ENCODE assay signal across 7 cellular contexts in the genomic region with DNA sequence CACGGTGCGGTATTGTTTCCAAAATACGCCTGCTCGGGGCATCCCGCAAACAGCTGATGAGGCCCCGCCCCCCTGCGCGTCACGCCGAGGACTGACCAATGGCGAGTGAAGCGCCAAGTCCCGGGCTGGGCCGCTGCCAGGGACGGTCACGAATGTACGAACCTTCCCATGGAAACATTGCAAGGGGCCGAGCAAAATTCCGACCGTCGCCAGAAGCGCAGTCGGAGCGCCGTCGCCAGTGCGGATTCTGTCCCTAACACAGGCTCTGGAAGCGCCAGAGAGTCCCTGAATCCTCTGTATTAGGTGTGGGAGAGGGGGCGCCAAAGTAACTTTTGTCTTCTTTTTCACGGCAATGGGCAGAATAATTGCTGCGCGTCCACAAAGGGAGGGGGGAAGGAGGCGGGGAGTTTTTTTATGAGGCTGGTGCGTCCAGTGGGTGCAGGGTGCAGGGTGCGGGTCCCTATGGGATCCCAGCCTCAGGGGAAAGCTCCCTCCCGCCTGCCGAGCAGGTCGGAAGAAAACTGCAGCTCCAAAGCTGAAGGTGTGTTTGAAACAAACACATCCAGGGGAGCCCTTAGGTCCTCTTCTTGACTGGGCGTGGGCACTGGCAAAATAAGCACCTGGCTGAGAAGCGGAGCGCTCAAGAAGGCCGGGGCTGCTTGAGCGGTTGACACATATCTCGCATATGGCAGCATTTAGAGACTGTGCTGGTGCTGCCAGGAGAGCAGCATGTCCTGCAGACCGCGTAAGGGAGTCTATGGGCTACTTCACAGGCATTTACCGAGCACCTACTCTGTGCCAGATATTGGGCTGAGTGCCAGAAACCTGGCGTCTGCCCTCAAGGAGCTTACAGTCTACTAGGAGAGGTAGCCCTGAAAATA. TPM values are rescaled to one million over a fixed set of nuclear protein-coding genes. Genes with fewer than 3 reads are reported as not detected.
DNase-seq lines count a peak whose midpoint lies in the region; ATAC-seq, FAIRE-seq and TF ChIP-seq lines count a peak whose summit lies in the region.

A gene with protein sequence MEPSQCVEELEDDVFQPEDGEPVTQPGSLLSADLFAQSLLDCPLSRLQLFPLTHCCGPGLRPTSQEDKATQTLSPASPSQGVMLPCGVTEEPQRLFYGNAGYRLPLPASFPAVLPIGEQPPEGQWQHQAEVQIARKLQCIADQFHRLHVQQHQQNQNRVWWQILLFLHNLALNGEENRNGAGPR (minus strand): TSS at position 25 of the 881 bp plus-strand sequence. CDS start 2,793 bp downstream, outside the sequence.

- no peaks in the 10 kb centered on the region for H3K27me3 ChIP-seq in GM12878 (replicated peaks in 1 of 2; ENCODE audit: control insufficient read depth in 2 of 2, insufficient read depth in 2 of 2, low read length in 1 of 2)

- peak; percentile 33 for TF ChIP-seq RAD21 in GM12878 (IDR thresholded peaks at IDR 0.05; ENCODE audit: insufficient read depth, low read depth, low read length)

- peak; percentile 69 for FAIRE-seq in GM12878 (lab: Jason Lieb, UNC)

- TF ChIP-seq EP300 in GM12878 (IDR thresholded peaks at IDR 0.05; ENCODE audit: borderline replicate concordance in 1 of 2, control insufficient read depth in 1 of 2, low read depth in 2 of 2, low read length in 2 of 2) = 0 out of 4 replicates have a peak, but pooled peaks of 1 of the 2 experiments have one; percentile 21

- intact Hi-C loops in GM12878 (cut with micrococcal nuclease; ENCODE audit: unreplicated experiment) = loop anchor here (2.0 to 10.0 kb wide), 4 partner anchors 52 to 322 kb away; partner anchors contain the start of genes BUB1B and EIF2AK4
- intact Hi-C loops in sciatic nerve (cut with DNase I) = no loop called here

- ATAC-seq in GM18505 (IDR thresholded peaks at IDR 0.05; ENCODE audit: unreplicated experiment) (peak; percentile 59), HG03025 (IDR thresholded peaks at IDR 0.05; ENCODE audit: low FRiP score, unreplicated experiment) (peak; percentile 51), GM12878 (peak; percentile 60), sciatic nerve (peak; percentile 87)

- TF ChIP-seq CTCF in GM12878 (IDR thresholded peaks at IDR 0.05 in 2 of 3, conservative IDR thresholded peaks at IDR 0.05 in 1 of 3; ENCODE audit: control insufficient read depth in 2 of 3, extremely low read depth in 1 of 3, insufficient read depth in 1 of 3, low read depth in 3 of 3, low read length in 3 of 3) = peak in 2 of 3 experiments; percentile 19 to 39; a peak in 3 of 6 replicates

- RAD21 ChIA-PET in GM12878 (lab: Charles Lee; ENCODE audit: unreplicated experiment) = interaction anchor here (0.7 to 24.6 kb wide), 9 partner anchors 12 to 164 kb away, joined by 3 to 903 read pairs (median 76); partner anchors contain the start of genes BUB1B and SRP14

- no TSS peak for BruUV-seq in GM12878 (replicated peaks; lab: Mats Ljungman, UMichigan)

- CTCF ChIA-PET in GM12878 (lab: Yijun Ruan, JAX) = interaction anchor here (0.7 to 19.0 kb wide), 9 partner anchors 13 to 171 kb away, joined by 3 to 776 read pairs (median 29); partner anchors contain the start of genes BUB1B and SRP14

- no peaks in the 10 kb centered on the region for H4K20me1 ChIP-seq in GM12878 (ENCODE audit: control insufficient read depth, insufficient read depth)

- in situ Hi-C loops in GM12878 (cut with MboI) = loop anchor here (10.0 kb wide), 3 partner anchors 54 to 324 kb away; partner anchors contain the start of genes EIF2AK4 and FSIP1

- H3K9me3 ChIP-seq in GM12878 (replicated peaks; ENCODE audit: control insufficient read depth, insufficient read depth, low read length) = no peaks in the 10 kb centered on the region

- H3K4me1 ChIP-seq in GM12878 (ENCODE audit: control insufficient read depth, insufficient read depth, low read length) = peaks cover 54% of the 10 kb centered on the region

- H3K9ac ChIP-seq in GM12878 (ENCODE audit: control insufficient read depth, insufficient read depth, low read length) = peak within 1 kb of the TSS; percentile 74

- peaks cover 21% of the 10 kb centered on the region for H3K79me2 ChIP-seq in GM12878 (ENCODE audit: control insufficient read depth, insufficient read depth, low read length)

- H3K4me3 ChIP-seq in GM12878 = peak within 1 kb of the TSS; percentile 73

- peak within 1 kb of the TSS; percentile 96 for H3K4me2 ChIP-seq in GM12878 (ENCODE audit: control insufficient read depth, insufficient read depth)

- WGBS in GM12878 (ENCODE audit: insufficient coverage, insufficient replicate concordance, low lambda C conversion rate, missing lambda C conversion rate) = 10% methylated on average over 48 of the region's 48 CpGs

- TF ChIP-seq POLR2A in GM18505 (IDR thresholded peaks at IDR 0.05; ENCODE audit: borderline replicate concordance, extremely low read depth, insufficient read depth, insufficient read length) = peak; percentile 61
- peak; percentile 49; the same call in 1 of the 2 replicates for TF ChIP-seq POLR2A in GM12878 (IDR thresholded peaks at IDR 0.05; ENCODE audit: low read depth, low read length)

- POLR2A ChIA-PET in GM12878 (lab: Charles Lee) = interaction anchor here (0.5 to 17.1 kb wide), 7 partner anchors 11 to 69 kb away, joined by 3 to 307 read pairs (median 25); partner anchors contain the start of genes BUB1B and SRP14

- H3K36me3 ChIP-seq in GM12878 (ENCODE audit: control insufficient read depth in 2 of 2, insufficient read depth in 2 of 2, low read length in 1 of 2) = no peaks in the 10 kb centered on the region

- H2AFZ ChIP-seq in GM12878 (ENCODE audit: control insufficient read depth, low read depth, low read length) = peak within 1 kb of the TSS; percentile 84

- H3K27ac ChIP-seq in GM12878 (ENCODE audit: control insufficient read depth, insufficient read depth) = peak within 1 kb of the TSS; percentile 96

- SMC1A ChIA-PET in GM12878 (lab: Charles Lee; ENCODE audit: uncharacterized antibody, unreplicated experiment) = interaction anchor here (0.9 to 29.7 kb wide), 8 partner anchors 12 to 102 kb away, joined by 3 to 1082 read pairs (median 4); partner anchors contain the start of genes BUB1B and SRP14

- DNase-seq in NCI-H2081 (lab: John Stamatoyannopoulos, UW) (peak; percentile 97 to 99), T1000 (lab: John Stamatoyannopoulos, UW) (peak; percentile 95), GM12878 (ENCODE audit: low read depth, low spot score) (peak; percentile 84), iPS DF 19.7 (ENCODE audit: low read depth, low spot score) (peak; percentile 98), sciatic nerve (ENCODE audit: low spot score) (peak; percentile 100)

TF ChIP-seq in GM12878, 131 proteins besides CTCF, POLR2A, EP300 and RAD21 (continues in another document):
- no peak for TF ChIP-seq SIX5 (IDR thresholded peaks at IDR 0.05; ENCODE audit: low read depth, low read length, severe bottlenecking)
- no peak for TF ChIP-seq E2F8 (IDR thresholded peaks at IDR 0.05; ENCODE audit: low read depth, partially characterized antibody)
- peak; percentile 87 for TF ChIP-seq YY1 (IDR thresholded peaks at IDR 0.05; ENCODE audit: low read depth, low read length)
- no peak for TF ChIP-seq CREB1 (IDR thresholded peaks at IDR 0.05; ENCODE audit: low read depth)
- TF ChIP-seq SREBF1 (IDR thresholded peaks at IDR 0.05; ENCODE audit: low read length) = no peak
- peak; percentile 41 to 77; a peak in 2 of 4 replicates for TF ChIP-seq BHLHE40 (IDR thresholded peaks at IDR 0.05; ENCODE audit: borderline replicate concordance in 1 of 2, low read depth in 2 of 2, low read length in 1 of 2)
- TF ChIP-seq SMARCA5 (IDR thresholded peaks at IDR 0.05) = no peak
- no peak for TF ChIP-seq MTA3 (IDR thresholded peaks at IDR 0.05; ENCODE audit: borderline replicate concordance, low read length)
- no peak for TF ChIP-seq NFIC (IDR thresholded peaks at IDR 0.05; ENCODE audit: low read depth, low read length)
- TF ChIP-seq NR2C1 (IDR thresholded peaks at IDR 0.05) = no peak
- no peak for TF ChIP-seq SPI1 (IDR thresholded peaks at IDR 0.05; ENCODE audit: borderline replicate concordance, insufficient read depth, low read depth, low read length)

RNA-seq across cellular contexts. Expression of the gene that starts here (rescaled TPM):
- total RNA-seq in GM12878 (2013; cell fraction: nucleolus; rRNA removed) = 43.4 and 50.5 TPM in 2 replicates
- total RNA-seq in GM12878 (2014; rRNA removed) = 17.3 and 19.2 TPM in 2 replicates
- 16.4 and 20.1 TPM in 2 replicates for total RNA-seq in GM12878 (2014; rRNA removed; fragmentation: Illumina TruSeq; extraction: Trizol)
- total RNA-seq in GM12878 (2021) = 34.9 and 35.7 TPM in 2 replicates
- polyA plus RNA-seq in GM12878 (2011; ENCODE audit: low read depth) = 20.0 TPM
- polyA plus RNA-seq in GM12878 (2011; rRNA removed) = 14.7 and 22.1 TPM in 2 replicates
- polyA plus RNA-seq in GM12878 (2011; cell fraction: cytosol; rRNA removed) = 27.1 and 27.9 TPM in 2 replicates
- polyA plus RNA-seq in GM12878 (2011; cell fraction: nucleus; rRNA removed) = 24.6 and 24.9 TPM in 2 replicates
- polyA plus RNA-seq in GM12878 (2012) = 26.9 and 30.0 TPM in 2 replicates
- 17.4 and 23.8 TPM in 2 replicates for polyA plus RNA-seq in GM12878 (2014; fragmentation: Illumina TruSeq; extraction: Trizol)
- 1 to 10 TPM in 1 of 2 experiments, under 1 TPM in 1; 0.82 to 1.3 TPM for polyA plus RNA-seq in GM12878 (2014; fragmentation: Nextera tagmentation; extraction: Ambion mirVana)
- 26.8 and 27.5 TPM in 2 replicates for polyA plus RNA-seq in GM12878 (2014; rRNA removed)
- polyA plus RNA-seq in GM12878 (2016; fragmentation: Nextera tagmentation; extraction: Ambion mirVana) = 1 to 10 TPM; 4.0 to 4.2 TPM
- polyA minus RNA-seq in GM12878 (2011; rRNA and poly(A)+ RNA removed) = 21.4 and 35.2 TPM in 2 replicates
- polyA minus RNA-seq in GM12878 (2011; cell fraction: cytosol; rRNA and poly(A)+ RNA removed) = 8.8 and 9.4 TPM in 2 replicates
- 9.3 and 14.4 TPM in 2 replicates for polyA minus RNA-seq in GM12878 (2011; cell fraction: nucleus; rRNA and poly(A)+ RNA removed)
- total RNA-seq in sciatic nerve = 15.0 TPM

Comparison
In these comparisons a context has a peak if more than half of its experiments do, and no peak if none do; other contexts are left out.
1. Peak in every context shown above with its lines: DNase-seq, ATAC-seq, H3K4me3 ChIP-seq and H3K27ac ChIP-seq.